In genomic region chr20:50373674-50374286, GRCh38 we compare ENCODE assay signal across 1 cellular context.
TF ChIP-seq lines count a peak whose summit lies in the region.

No MANE protein-coding gene starts in this region.

TF ChIP-seq in GM23338, 12 proteins besides CTCF, POLR2A, EP300 and RAD21 (continued from another document):
- no peak for TF ChIP-seq ZNF462 (CRISPR knock-in tag; IDR thresholded peaks at IDR 0.05)
- no peak for TF ChIP-seq ZNF331 (CRISPR knock-in tag; IDR thresholded peaks at IDR 0.05; ENCODE audit: low read depth)
- TF ChIP-seq STAT1 (IDR thresholded peaks at IDR 0.05; ENCODE audit: unreplicated experiment) = no peak
- TF ChIP-seq POLR2AphosphoS5 (IDR thresholded peaks at IDR 0.05; ENCODE audit: low read depth) = no peak
- no peak for TF ChIP-seq EZH2 (IDR thresholded peaks at IDR 0.05; ENCODE audit: low read depth, unreplicated experiment)
- no peak for TF ChIP-seq CREB1 (CRISPR knock-in tag; IDR thresholded peaks at IDR 0.05; ENCODE audit: low read depth)
- TF ChIP-seq, protein P1, sequence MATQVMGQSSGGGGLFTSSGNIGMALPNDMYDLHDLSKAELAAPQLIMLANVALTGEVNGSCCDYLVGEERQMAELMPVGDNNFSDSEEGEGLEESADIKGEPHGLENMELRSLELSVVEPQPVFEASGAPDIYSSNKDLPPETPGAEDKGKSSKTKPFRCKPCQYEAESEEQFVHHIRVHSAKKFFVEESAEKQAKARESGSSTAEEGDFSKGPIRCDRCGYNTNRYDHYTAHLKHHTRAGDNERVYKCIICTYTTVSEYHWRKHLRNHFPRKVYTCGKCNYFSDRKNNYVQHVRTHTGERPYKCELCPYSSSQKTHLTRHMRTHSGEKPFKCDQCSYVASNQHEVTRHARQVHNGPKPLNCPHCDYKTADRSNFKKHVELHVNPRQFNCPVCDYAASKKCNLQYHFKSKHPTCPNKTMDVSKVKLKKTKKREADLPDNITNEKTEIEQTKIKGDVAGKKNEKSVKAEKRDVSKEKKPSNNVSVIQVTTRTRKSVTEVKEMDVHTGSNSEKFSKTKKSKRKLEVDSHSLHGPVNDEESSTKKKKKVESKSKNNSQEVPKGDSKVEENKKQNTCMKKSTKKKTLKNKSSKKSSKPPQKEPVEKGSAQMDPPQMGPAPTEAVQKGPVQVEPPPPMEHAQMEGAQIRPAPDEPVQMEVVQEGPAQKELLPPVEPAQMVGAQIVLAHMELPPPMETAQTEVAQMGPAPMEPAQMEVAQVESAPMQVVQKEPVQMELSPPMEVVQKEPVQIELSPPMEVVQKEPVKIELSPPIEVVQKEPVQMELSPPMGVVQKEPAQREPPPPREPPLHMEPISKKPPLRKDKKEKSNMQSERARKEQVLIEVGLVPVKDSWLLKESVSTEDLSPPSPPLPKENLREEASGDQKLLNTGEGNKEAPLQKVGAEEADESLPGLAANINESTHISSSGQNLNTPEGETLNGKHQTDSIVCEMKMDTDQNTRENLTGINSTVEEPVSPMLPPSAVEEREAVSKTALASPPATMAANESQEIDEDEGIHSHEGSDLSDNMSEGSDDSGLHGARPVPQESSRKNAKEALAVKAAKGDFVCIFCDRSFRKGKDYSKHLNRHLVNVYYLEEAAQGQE (IDR thresholded peaks at IDR 0.05; ENCODE audit: unreplicated experiment) = no peak
